14 cellular contexts compared by ENCODE assay signal in the genomic region with DNA sequence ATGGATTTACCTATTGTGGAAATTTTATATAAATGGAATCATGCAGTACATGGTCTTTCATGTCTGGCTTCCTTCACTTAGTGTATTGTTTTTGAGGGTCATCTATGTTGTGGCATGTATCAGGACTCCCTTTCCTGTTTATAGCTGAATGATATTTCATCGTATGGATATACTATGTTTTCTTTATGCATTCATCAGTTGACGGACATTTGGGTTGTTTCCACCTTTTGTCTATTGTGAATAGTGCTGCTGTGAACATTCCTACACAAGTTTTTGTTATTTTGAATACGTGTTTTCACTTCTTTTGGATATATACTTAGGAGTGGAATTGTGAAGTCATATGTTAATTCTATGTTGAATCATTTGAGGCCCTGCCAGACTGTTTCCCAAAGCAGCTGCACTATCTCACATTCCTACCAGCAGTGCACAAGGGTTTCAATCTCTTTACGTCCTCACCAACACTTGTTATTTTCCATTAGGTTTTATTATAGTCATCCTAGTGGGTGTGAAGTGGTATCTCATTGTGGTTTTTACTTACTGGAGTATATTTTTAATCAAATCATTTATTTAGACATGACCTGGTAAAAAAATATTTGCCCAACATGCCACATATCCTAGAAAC.
DNase-seq lines count a peak whose midpoint lies in the region; ATAC-seq and TF ChIP-seq lines count a peak whose summit lies in the region.
"Had no signal": no experiment of that assay in that cellular context is flagged by ENCODE, and none has a peak within 500 bp of the region (broad histone marks: within the 10 kb centered on the region; RNA-seq: fewer than 3 reads in every experiment).

No MANE protein-coding gene starts in this region.

- no peak overlapping the region for H3K27ac ChIP-seq in effector memory CD4-positive, alpha-beta T cell (ENCODE audit: insufficient read depth, low read length, poor library complexity, severe bottlenecking)
- H3K27ac ChIP-seq: VCaP had no signal

- DNase-seq in AG09309 (ENCODE audit: low read depth) (peak; percentile 55), LHCN-M2 (ENCODE audit: low read depth) (peak; percentile 82), choroid plexus epithelial cell (ENCODE audit: low read depth) (peak; percentile 85), left ventricle myocardium superior (no peak), H7 (no peak), SW480 (ENCODE audit: low spot score) (no peak)
- DNase-seq in stimulated activated CD4-positive, alpha-beta T cell treated with anti-CD3 and anti-CD28 coated beads, Interleukin-2, amount 100 ng/mL, for 24 hours: no peak
- DNase-seq in effector memory CD4-positive, alpha-beta T cell: no peak
- DNase-seq: activated effector memory CD4-positive, alpha-beta T cell treated with anti-CD3 and anti-CD28 coated beads, Interleukin-2, amount 50 U/mL, for 16 hours; NCI-H1105; NCI-H446; small intestine had no signal

- H3K4me1 ChIP-seq in effector memory CD4-positive, alpha-beta T cell (ENCODE audit: control insufficient read depth, insufficient read depth, low read length, poor library complexity, severe bottlenecking): no peaks in the 10 kb centered on the region

- intact Hi-C loops in left ventricle myocardium superior (cut with micrococcal nuclease): loop anchor here (10.0 kb wide), 1 partner anchor 104 kb away; no protein-coding TSS in a partner anchor

- peak; percentile 48 for TF ChIP-seq CTCF in AG09309 (IDR thresholded peaks at IDR 0.05; ENCODE audit: control insufficient read depth, insufficient read depth, low read depth, low read length, missing control alignments)
- TF ChIP-seq CTCF in choroid plexus epithelial cell (conservative IDR thresholded peaks at IDR 0.05; ENCODE audit: low read depth, low read length): peak; percentile 43

- H3K27me3 ChIP-seq in effector memory CD4-positive, alpha-beta T cell (replicated peaks; ENCODE audit: control insufficient read depth, insufficient read depth, low read length, poor library complexity, severe bottlenecking): no peaks in the 10 kb centered on the region
- no peaks in the 10 kb centered on the region for H3K27me3 ChIP-seq in H7 (ENCODE audit: control insufficient read depth, insufficient read depth, low read length)

- H3K4me3 ChIP-seq in AG09309 (ENCODE audit: control insufficient read depth, low read depth, low read length): no peak overlapping the region
- H3K4me3 ChIP-seq in choroid plexus epithelial cell (ENCODE audit: low read depth, low read length): no peak overlapping the region
- H3K4me3 ChIP-seq in effector memory CD4-positive, alpha-beta T cell (ENCODE audit: insufficient read depth, low read depth, low read length, poor library complexity, severe bottlenecking): no peak overlapping the region
- H3K4me3 ChIP-seq in H7 (ENCODE audit: insufficient read depth, low read depth, low read length): no peak overlapping the region
- H3K4me3 ChIP-seq: lung had no signal

- peak; percentile 93 for ATAC-seq in left ventricle myocardium superior

- H3K36me3 ChIP-seq in effector memory CD4-positive, alpha-beta T cell (ENCODE audit: control insufficient read depth, insufficient read depth, low read length): no peaks in the 10 kb centered on the region
- no peaks in the 10 kb centered on the region for H3K36me3 ChIP-seq in H7 (replicated peaks; ENCODE audit: control insufficient read depth, insufficient read depth, low read length)

- no peaks in the 10 kb centered on the region for H3K9me3 ChIP-seq in effector memory CD4-positive, alpha-beta T cell (ENCODE audit: control insufficient read depth, low read length)

Comparison
In these comparisons a context has a peak if more than half of its experiments do, and no peak if none do; other contexts are left out.
1. DNase-seq: peak in AG09309 (single experiment), LHCN-M2 (single experiment) and choroid plexus epithelial cell (single experiment); none in left ventricle myocardium superior (single experiment), stimulated activated CD4-positive, alpha-beta T cell treated with anti-CD3 and anti-CD28 coated beads, Interleukin-2, amount 100 ng/mL, for 24 hours (0 of 2), effector memory CD4-positive, alpha-beta T cell (0 of 3), H7 (single experiment) and SW480 (single experiment).